21 cellular contexts compared by ENCODE assay signal in the genomic region with DNA sequence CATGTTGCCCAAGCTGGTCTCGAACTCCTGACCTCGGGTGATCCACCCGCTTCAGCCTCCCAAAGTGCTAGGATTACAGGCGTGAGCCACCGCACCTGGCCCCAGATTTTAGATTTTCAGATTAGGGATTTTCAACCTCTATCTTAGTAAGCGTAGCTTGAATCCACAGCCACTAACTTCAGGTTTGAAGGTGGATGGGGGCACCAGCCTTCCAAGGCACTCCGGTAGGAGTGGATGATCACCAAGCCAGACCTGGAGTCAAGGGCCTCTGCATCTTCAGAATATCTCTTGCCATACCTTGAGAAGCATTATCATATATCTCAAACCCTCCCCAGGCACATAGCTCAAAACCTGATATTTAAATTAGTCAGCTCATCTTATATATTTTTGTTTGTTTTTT.
"Had no signal": no experiment of that assay in that cellular context is flagged by ENCODE, and none has a peak within 500 bp of the region (broad histone marks: within the 10 kb centered on the region; RNA-seq: fewer than 3 reads in every experiment).

No MANE protein-coding gene starts in this region.

- H3K4me3 ChIP-seq: adrenal gland, colonic mucosa, MG63 had no signal

- H3K4me1 ChIP-seq: colonic mucosa had no signal

- H3K9me3 Mint-ChIP-seq: activated naive CD4-positive, alpha-beta T cell treated with anti-CD3 and anti-CD28 coated beads, Interleukin-2, amount 10 ng/mL, durations not matched to agents 7 days and 5 days; activated naive CD8-positive, alpha-beta T cell treated with anti-CD3 and anti-CD28 coated beads for 36 hours; T-helper 1 cell treated with Interleukin-12 subunit alpha and Interleukin-12 subunit beta and Interleukin-4 antibody, amounts not matched to agents 30 μg/mL and 1 μg/mL, for 36 hours had no signal

- H3K9me3 ChIP-seq: adrenal gland, colonic mucosa had no signal

- H3K27me3 ChIP-seq: adrenal gland, colonic mucosa, MG63 had no signal

- H3K4me3 Mint-ChIP-seq: activated naive CD8-positive, alpha-beta T cell treated with anti-CD3 and anti-CD28 coated beads for 36 hours had no signal

- H3K27me3 Mint-ChIP-seq: activated naive CD4-positive, alpha-beta T cell treated with anti-CD3 and anti-CD28 coated beads, Interleukin-2, amount 10 ng/mL, durations not matched to agents 7 days and 5 days; activated naive CD8-positive, alpha-beta T cell treated with anti-CD3 and anti-CD28 coated beads for 36 hours had no signal

- ATAC-seq: activated CD4-positive, CD25-positive, alpha-beta regulatory T cell treated with anti-CD3 and anti-CD28 coated beads, Interleukin-2, amount 50 U/mL, for 24 hours had no signal

- DNase-seq: activated CD4-positive, alpha-beta T cell treated with anti-CD3 and anti-CD28 coated beads for 4 hours; activated CD4-positive, alpha-beta T cell treated with anti-CD3 and anti-CD28 coated beads, Interleukin-2, amount 50 U/mL, for 4 hours; activated CD8-positive, alpha-beta memory T cell treated with anti-CD3 and anti-CD28 coated beads, Interleukin-2, amount 50 U/mL, for 4 hours; activated gamma-delta T cell treated with Interleukin-2 at 50 U/mL for 16 hours; activated naive CD4-positive, alpha-beta T cell treated with anti-CD3 and anti-CD28 coated beads, Interleukin-2, amount 10 ng/mL, durations not matched to agents 7 days and 5 days; activated naive CD8-positive, alpha-beta T cell treated with anti-CD3 and anti-CD28 coated beads for 36 hours; anterior cingulate cortex; colonic mucosa; MG63; MV-4-11; NCI-H1092 treated with DMSO at 0.1 percent for 48 hours; NCI-H1417 treated with DMSO at 0.1 percent for 48 hours; NCI-H187; NCI-H2081; NCI-H510A treated with DMSO at 0.1 percent for 48 hours; NCI-H69; SHP77 treated with DMSO at 0.1 percent for 48 hours; T-helper 9 cell had no signal

- H3K27ac ChIP-seq: colonic mucosa had no signal

- H3K27ac Mint-ChIP-seq: activated naive CD8-positive, alpha-beta T cell treated with anti-CD3 and anti-CD28 coated beads for 36 hours had no signal
